Comparison of ENCODE assay signal across 23 cellular contexts in genomic region chr3:23873941-23874340, GRCh38. TPM values are rescaled to one million over a fixed set of nuclear protein-coding genes. Genes with fewer than 3 reads are reported as not detected.
DNase-seq lines count a peak whose midpoint lies in the region; ATAC-seq, FAIRE-seq and TF ChIP-seq lines count a peak whose summit lies in the region.
"Had no signal": no experiment of that assay in that cellular context is flagged by ENCODE, and none has a peak within 500 bp of the region (broad histone marks: within the 10 kb centered on the region; RNA-seq: fewer than 3 reads in every experiment).

No MANE protein-coding gene starts in this region.

- H3K9me3 Mint-ChIP-seq in HFFc6: no peaks in the 10 kb centered on the region
- H3K9me3 Mint-ChIP-seq: activated naive CD4-positive, alpha-beta T cell treated with anti-CD3 and anti-CD28 coated beads for 36 hours; naive thymus-derived CD4-positive, alpha-beta T cell; stimulated activated naive CD8-positive, alpha-beta T cell treated with anti-CD3 and anti-CD28 coated beads, Interleukin-15, Interleukin-2, amounts not matched to agents 100 ng/mL and 50 ng/mL, for 24 hours had no signal

- TF ChIP-seq CTCF in A549 (IDR thresholded peaks at IDR 0.05) (no peak), HFFc6 (IDR thresholded peaks at IDR 0.05) (no peak)

- POLR2A ChIA-PET in A549 (lab: Yijun Ruan, JAX): interaction anchor here (1.1 kb wide), 1 partner anchor 43 kb away, joined by 4 read pairs; the partner anchor contains the start of genes NKIRAS1 and RPL15

- peak overlapping the region; percentile 6; the same call in 1 of the 2 replicates for H3K4me3 Mint-ChIP-seq in HFFc6
- H3K4me3 Mint-ChIP-seq: activated naive CD4-positive, alpha-beta T cell treated with anti-CD3 and anti-CD28 coated beads for 36 hours; naive thymus-derived CD4-positive, alpha-beta T cell; stimulated activated naive CD8-positive, alpha-beta T cell treated with anti-CD3 and anti-CD28 coated beads, Interleukin-15, Interleukin-2, amounts not matched to agents 100 ng/mL and 50 ng/mL, for 24 hours had no signal

- peak; percentile 12 to 29; a peak in 2 of 6 replicates for ATAC-seq in A549
- ATAC-seq in GM21717 (IDR thresholded peaks at IDR 0.05; ENCODE audit: unreplicated experiment): no peak
- ATAC-seq in GM21381 (IDR thresholded peaks at IDR 0.05; ENCODE audit: unreplicated experiment): no peak
- ATAC-seq: gastroesophageal sphincter; naive thymus-derived CD4-positive, alpha-beta T cell had no signal

- no peak for FAIRE-seq in A549 (lab: Jason Lieb, UNC)
- FAIRE-seq: GM12878, H54, TTC549 had no signal

- H3K4me2 ChIP-seq in A549: peak overlapping the region; percentile 1; the same call in 1 of the 3 replicates

- H3K27ac ChIP-seq in A549: no peak overlapping the region
- H3K27ac ChIP-seq: gastroesophageal sphincter, SK-N-MC, uterus had no signal

- H3K27me3 Mint-ChIP-seq in HFFc6 (ENCODE audit: insufficient read depth): no peaks in the 10 kb centered on the region
- H3K27me3 Mint-ChIP-seq: naive thymus-derived CD4-positive, alpha-beta T cell; stimulated activated naive CD8-positive, alpha-beta T cell treated with anti-CD3 and anti-CD28 coated beads, Interleukin-15, Interleukin-2, amounts not matched to agents 100 ng/mL and 50 ng/mL, for 24 hours had no signal

- no peak for TF ChIP-seq RAD21 in A549 (conservative IDR thresholded peaks at IDR 0.05 in 1 of 2, IDR thresholded peaks at IDR 0.05 in 1 of 2)

- H3K9me3 ChIP-seq in A549: no peaks in the 10 kb centered on the region
- H3K9me3 ChIP-seq: gastroesophageal sphincter, uterus had no signal

- TF ChIP-seq POLR2A in A549 (IDR thresholded peaks at IDR 0.05; ENCODE audit: low read length): no peak

- H3K4me1 Mint-ChIP-seq in HFFc6 (ENCODE audit: low read depth): peaks cover 53% of the 10 kb centered on the region

- WGBS in A549 (ENCODE audit: missing lambda C conversion rate): 91% methylated on average over 2 of the region's 2 CpGs

- H3K27ac Mint-ChIP-seq in HFFc6: peak overlapping the region; percentile 59
- H3K27ac Mint-ChIP-seq: activated naive CD4-positive, alpha-beta T cell treated with anti-CD3 and anti-CD28 coated beads for 36 hours; stimulated activated naive CD8-positive, alpha-beta T cell treated with anti-CD3 and anti-CD28 coated beads, Interleukin-15, Interleukin-2, amounts not matched to agents 100 ng/mL and 50 ng/mL, for 24 hours had no signal

- CTCF ChIA-PET in A549 (lab: Yijun Ruan, JAX): interaction anchor here (0.6 to 2.0 kb wide), 5 partner anchors 12 to 62 kb away, joined by 3 to 8 read pairs (median 3); no protein-coding TSS in a partner anchor

- no peaks in the 10 kb centered on the region for H3K36me3 Mint-ChIP-seq in HFFc6 (ENCODE audit: low read depth)
- H3K36me3 Mint-ChIP-seq: naive thymus-derived CD4-positive, alpha-beta T cell had no signal

- peaks cover 45% of the 10 kb centered on the region for H3K4me1 ChIP-seq in A549

- DNase-seq in A549 (ENCODE audit: low read depth in 1 of 2, low spot score in 1 of 2) (no peak), HFFc6 (no peak), dermis blood vessel endothelial cell (peak; percentile 43), myocyte (ENCODE audit: low read depth) (peak; percentile 19), NCI-H146 treated with DMSO at 0.1 percent for 48 hours (lab: John Stamatoyannopoulos, UW; ENCODE audit: unreplicated experiment) (no peak), NCI-H1417 (lab: John Stamatoyannopoulos, UW) (no peak)
- DNase-seq: activated CD4-positive, alpha-beta T cell treated with anti-CD3 and anti-CD28 coated beads for 48 hours; activated naive CD4-positive, alpha-beta T cell treated with anti-CD3 and anti-CD28 coated beads for 36 hours; central memory CD4-positive, alpha-beta T cell; effector memory CD4-positive, alpha-beta T cell; MM.1S; naive thymus-derived CD4-positive, alpha-beta T cell; NCI-H2081 treated with DMSO at 0.1 percent for 48 hours; NCI-H524 treated with DMSO at 0.1 percent for 48 hours; uterus had no signal

- TF ChIP-seq EP300 in A549 (IDR thresholded peaks at IDR 0.05): no peak

- H3K4me3 ChIP-seq in A549: no peak overlapping the region
- H3K4me3 ChIP-seq: gastroesophageal sphincter, GM12878, SK-N-MC, uterus had no signal

TF ChIP-seq in A549, 52 proteins besides CTCF, POLR2A, EP300 and RAD21:
- TF ChIP-seq RARB (CRISPR knock-in tag; IDR thresholded peaks at IDR 0.05) (no peak), PHF8 (IDR thresholded peaks at IDR 0.05; ENCODE audit: borderline replicate concordance, low read depth) (no peak), BHLHE40 (IDR thresholded peaks at IDR 0.05; ENCODE audit: low read depth, low read length) (no peak), ESRRA (IDR thresholded peaks at IDR 0.05; ENCODE audit: borderline replicate concordance, low read length) (no peak), RNF2 (IDR thresholded peaks at IDR 0.05; ENCODE audit: borderline replicate concordance, low read depth) (no peak), MAFK (IDR thresholded peaks at IDR 0.05; ENCODE audit: partially characterized antibody) (no peak), SMC3 (IDR thresholded peaks at IDR 0.05) (no peak), JUN (IDR thresholded peaks at IDR 0.05) (no peak)

RNA-seq across cellular contexts. Expression of gene NKIRAS1, which starts 42.8 kb away (rescaled TPM):
- polyA plus RNA-seq in A549 (2011; rRNA removed): 12.2 and 16.8 TPM in 2 replicates
- 3.3 and 3.7 TPM in 2 replicates for polyA plus RNA-seq in A549 (2012; cell fraction: cytosol; rRNA removed)
- polyA plus RNA-seq in A549 (2012; cell fraction: nucleus; rRNA removed): 1.6 and 2.7 TPM in 2 replicates
- 13.8 to 15.5 TPM (median 14.8 TPM) in 3 replicates for polyA plus RNA-seq in A549 (2017; fragmentation: RNase III; extraction: RNeasy Plus Mini Kit Qiagen cat#74134 plus additional on column Dnase treatment)
- 4.0 and 4.2 TPM in 2 replicates for polyA minus RNA-seq in A549 (2011; rRNA and poly(A)+ RNA removed)
- total RNA-seq in HFFc6 (2021; fragmentation: NEBNext Ultra II Directional; extraction: Animal tissue kit (Norgen Biotek cat#: 25700)): 10 to 100 TPM; 10.9 to 13.5 (median 11.6) TPM
- 6.0 and 6.8 TPM in 2 replicates for total RNA-seq in dermis blood vessel endothelial cell
- total RNA-seq in myocyte: 27.2 and 34.1 TPM in 2 replicates
- polyA plus RNA-seq in myocyte (2012): 10.6 TPM

RNA-seq across cellular contexts. Expression of gene RPL15, which starts 43.0 kb away (rescaled TPM):
- polyA plus RNA-seq in A549 (2011; rRNA removed): 2,933 and 3,149 TPM in 2 replicates
- 4,919 and 4,999 TPM in 2 replicates for polyA plus RNA-seq in A549 (2012; cell fraction: cytosol; rRNA removed)
- 2,649 and 2,666 TPM in 2 replicates for polyA plus RNA-seq in A549 (2012; cell fraction: nucleus; rRNA removed)
- 2,088 to 2,178 TPM (median 2,158 TPM) in 3 replicates for polyA plus RNA-seq in A549 (2017; fragmentation: RNase III; extraction: RNeasy Plus Mini Kit Qiagen cat#74134 plus additional on column Dnase treatment)
- 1,758 and 1,776 TPM in 2 replicates for polyA minus RNA-seq in A549 (2011; rRNA and poly(A)+ RNA removed)
- 1,000 to 10,000 TPM; 1,680 to 2,112 (median 1,953) TPM for total RNA-seq in HFFc6 (2021; fragmentation: NEBNext Ultra II Directional; extraction: Animal tissue kit (Norgen Biotek cat#: 25700))
- 1,782 and 3,418 TPM in 2 replicates for total RNA-seq in dermis blood vessel endothelial cell
- 1,284 and 1,647 TPM in 2 replicates for total RNA-seq in myocyte
- polyA plus RNA-seq in myocyte (2012): 2,127 TPM

Comparison
In these comparisons a context has a peak if more than half of its experiments do, and no peak if none do; other contexts are left out.
1. ATAC-seq: peak in A549 (2 of 2); none in GM21717 (single experiment) and GM21381 (single experiment).
2. DNase-seq: peak in dermis blood vessel endothelial cell (single experiment) and myocyte (single experiment); none in A549 (0 of 2), HFFc6 (single experiment), NCI-H146 treated with DMSO at 0.1 percent for 48 hours (single experiment) and NCI-H1417 (0 of 3).